ENCODE assay signal across 16 cellular contexts in genomic region chr6:142481466-142481865, GRCh38.
DNase-seq lines count a peak whose midpoint lies in the region; ATAC-seq and TF ChIP-seq lines count a peak whose summit lies in the region.
"Had no signal": no experiment of that assay in that cellular context is flagged by ENCODE, and none has a peak within 500 bp of the region (broad histone marks: within the 10 kb centered on the region; RNA-seq: fewer than 3 reads in every experiment).

No MANE protein-coding gene starts in this region.

- H3K9me3 Mint-ChIP-seq in endodermal cell, result no peaks in the 10 kb centered on the region
- H3K9me3 Mint-ChIP-seq: IgD-negative memory B cell had no signal

- H4K8ac ChIP-seq in mesendoderm (ENCODE audit: low read depth, low read length), result no peak overlapping the region

- no peak overlapping the region for H3K56ac ChIP-seq in mesendoderm (ENCODE audit: low read length)

- H3K23ac ChIP-seq in mesendoderm (ENCODE audit: low read length), result no peak overlapping the region

- no peak overlapping the region for H3K18ac ChIP-seq in mesendoderm (ENCODE audit: low read length)

- no peaks in the 10 kb centered on the region for H3K9me3 ChIP-seq in endodermal cell (ENCODE audit: control insufficient read depth, low read length)
- no peaks in the 10 kb centered on the region for H3K9me3 ChIP-seq in left ventricle myocardium inferior (replicated peaks)
- H3K9me3 ChIP-seq: BLaER1, HAP-1 had no signal

- no peak overlapping the region for H2AK5ac ChIP-seq in mesendoderm (ENCODE audit: low read length)

- H3K27ac ChIP-seq in mesendoderm (ENCODE audit: low read depth, low read length) (no peak overlapping the region), endodermal cell (ENCODE audit: low read depth, low read length) (no peak overlapping the region), left ventricle myocardium inferior (replicated peaks) (no peak overlapping the region)
- H3K27ac ChIP-seq: BLaER1, GM23248 had no signal

- H3K4me1 ChIP-seq in mesendoderm (ENCODE audit: control insufficient read depth, low read depth, low read length) (no peaks in the 10 kb centered on the region), endodermal cell (ENCODE audit: control insufficient read depth, insufficient read depth, low read length) (no peaks in the 10 kb centered on the region), left ventricle myocardium inferior (no peaks in the 10 kb centered on the region)
- H3K4me1 ChIP-seq: BLaER1 had no signal

- intact Hi-C loops in left ventricle myocardium inferior (cut with micrococcal nuclease), result no loop called here

- peaks cover 3% of the 10 kb centered on the region for H3K4me1 Mint-ChIP-seq in endodermal cell
- H3K4me1 Mint-ChIP-seq: IgD-negative memory B cell had no signal

- no peaks in the 10 kb centered on the region for H3K79me1 ChIP-seq in mesendoderm (ENCODE audit: low read length)

- no peak overlapping the region for H4K5ac ChIP-seq in mesendoderm (ENCODE audit: low read length)

- no peak overlapping the region for H2BK15ac ChIP-seq in mesendoderm (replicated peaks; ENCODE audit: low read depth)

- no CpG with 5 or more reads among the region's 4 CpGs for WGBS in mesendoderm (ENCODE audit: extremely low coverage, insufficient coverage, low lambda C conversion rate)
- whole genome bisulfite sequencing in endodermal cell (ENCODE audit: insufficient coverage in 1 of 2, insufficient read length in 1 of 2), 2 experiments, result 88 to 100% methylated on average over 2 to 4 of the region's 4 CpGs

- H3K36me3 Mint-ChIP-seq in endodermal cell (ENCODE audit: low read depth), result no peaks in the 10 kb centered on the region
- H3K36me3 Mint-ChIP-seq: CD14-positive monocyte; CD4-positive, alpha-beta memory T cell; IgD-negative memory B cell had no signal

- no peak for ATAC-seq in GM18861 (IDR thresholded peaks at IDR 0.05; ENCODE audit: unreplicated experiment)
- ATAC-seq: HepG2 had no signal

- no peaks in the 10 kb centered on the region for H3K27me3 Mint-ChIP-seq in endodermal cell (ENCODE audit: insufficient read depth)

- H3K4me3 ChIP-seq in epithelial cell of esophagus (ENCODE audit: low read length) (no peak overlapping the region), mesendoderm (ENCODE audit: low read length) (no peak overlapping the region), endodermal cell (ENCODE audit: low read length) (no peak overlapping the region), left ventricle myocardium inferior (no peak overlapping the region)
- H3K4me3 ChIP-seq: BLaER1, GM23248, HAP-1 had no signal

- no peak overlapping the region for H2BK5ac ChIP-seq in mesendoderm (ENCODE audit: low read length)

- H3K79me2 ChIP-seq in mesendoderm (ENCODE audit: control insufficient read depth, insufficient read depth, low read length), result no peaks in the 10 kb centered on the region

- no peak overlapping the region for H3K4me2 ChIP-seq in mesendoderm (ENCODE audit: low read length)
- H3K4me2 ChIP-seq: BLaER1 had no signal

- TF ChIP-seq CTCF in epithelial cell of esophagus (IDR thresholded peaks at IDR 0.05; ENCODE audit: insufficient read depth, low read depth, low read length, missing control alignments), result no peak
- TF ChIP-seq CTCF in endodermal cell (conservative IDR thresholded peaks at IDR 0.05), result no peak
- TF ChIP-seq CTCF in left ventricle myocardium inferior (IDR thresholded peaks at IDR 0.05; ENCODE audit: borderline replicate concordance), result no peak

- no peaks in the 10 kb centered on the region for H3K27me3 ChIP-seq in mesendoderm (ENCODE audit: insufficient read depth, low read length, poor library complexity)
- H3K27me3 ChIP-seq in endodermal cell (ENCODE audit: control insufficient read depth, insufficient read depth, low read length, poor library complexity, severe bottlenecking), result no peaks in the 10 kb centered on the region
- peaks cover 14% of the 10 kb centered on the region for H3K27me3 ChIP-seq in left ventricle myocardium inferior (ENCODE audit: low read depth)
- H3K27me3 ChIP-seq: BLaER1 had no signal

- H3K27ac Mint-ChIP-seq in endodermal cell, result no peak overlapping the region
- H3K27ac Mint-ChIP-seq: CD4-positive, alpha-beta memory T cell; IgD-negative memory B cell had no signal

- no peaks in the 10 kb centered on the region for H3K36me3 ChIP-seq in mesendoderm (ENCODE audit: control insufficient read depth, insufficient read depth, low read length)
- no peaks in the 10 kb centered on the region for H3K36me3 ChIP-seq in endodermal cell (ENCODE audit: control insufficient read depth, insufficient read depth, low read length)
- no peaks in the 10 kb centered on the region for H3K36me3 ChIP-seq in left ventricle myocardium inferior
- H3K36me3 ChIP-seq: BLaER1, HAP-1 had no signal

- no peak overlapping the region for H3K4ac ChIP-seq in mesendoderm (ENCODE audit: low read depth, low read length)

- H3K9ac ChIP-seq in mesendoderm (ENCODE audit: low read length) (no peak overlapping the region), endodermal cell (ENCODE audit: extremely low read depth, low read length, poor library complexity, severe bottlenecking) (no peak overlapping the region)
- H3K9ac ChIP-seq: BLaER1, GM23248 had no signal

- DNase-seq in HCEC 1CT (peak; percentile 25), epithelial cell of esophagus (ENCODE audit: low read depth) (peak; percentile 27), kidney glomerular epithelial cell (lab: John Stamatoyannopoulos, UW) (peak; percentile 6), mesendoderm (peak; percentile 42), SHP77 (lab: John Stamatoyannopoulos, UW) (no peak), endodermal cell (no peak), left ventricle myocardium inferior (no peak)
- DNase-seq: 8988T; CD4-positive, alpha-beta memory T cell; GM23248 had no signal

- no peak overlapping the region for H3K4me3 Mint-ChIP-seq in endodermal cell
- H3K4me3 Mint-ChIP-seq: CD14-positive monocyte, IgD-negative memory B cell had no signal

- H2BK120ac ChIP-seq in mesendoderm (ENCODE audit: low read depth, low read length), result no peak overlapping the region

Comparison
In these comparisons a context has a peak if more than half of its experiments do, and no peak if none do; other contexts are left out.
1. DNase-seq: peak in HCEC 1CT (single experiment), epithelial cell of esophagus (single experiment), kidney glomerular epithelial cell (single experiment) and mesendoderm (single experiment); none in SHP77 (0 of 2), endodermal cell (single experiment) and left ventricle myocardium inferior (single experiment).